ENCODE assay signal across 18 cellular contexts in the genomic region with DNA sequence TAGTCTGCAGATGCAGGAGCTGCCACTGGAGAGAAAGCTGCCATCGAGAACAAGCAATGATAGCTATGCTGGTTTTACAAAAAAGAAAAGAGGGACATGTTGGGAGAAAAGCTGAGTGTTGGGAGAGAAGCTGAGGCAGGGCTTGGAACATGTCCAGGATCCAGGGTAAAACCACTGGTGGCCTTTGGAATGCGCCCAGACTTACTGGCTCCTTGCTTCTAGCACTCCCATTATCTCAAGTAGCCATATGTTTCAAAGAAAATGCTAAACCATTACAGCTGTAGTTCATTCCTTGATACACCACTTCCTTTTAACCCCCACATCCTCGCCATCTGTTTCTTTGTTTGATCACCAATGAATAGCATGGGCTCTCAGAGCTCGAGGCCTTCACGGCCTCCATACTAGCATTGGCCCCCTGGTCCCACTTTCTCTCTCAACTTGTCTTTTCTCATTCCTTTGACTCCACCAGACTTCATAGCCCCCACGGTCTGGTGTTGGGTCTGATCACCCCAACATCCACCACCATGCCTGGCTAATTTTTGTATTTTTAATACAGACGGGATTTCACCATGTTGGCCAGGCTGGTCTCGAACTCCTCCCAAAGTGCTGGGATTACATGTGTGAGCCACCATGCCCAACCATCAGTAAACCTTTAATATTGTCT.
DNase-seq lines count a peak whose midpoint lies in the region; TF ChIP-seq lines count a peak whose summit lies in the region.
"Had no signal": no experiment of that assay in that cellular context is flagged by ENCODE, and none has a peak within 500 bp of the region (broad histone marks: within the 10 kb centered on the region; RNA-seq: fewer than 3 reads in every experiment).

No MANE protein-coding gene starts in this region.

- H3K27me3 ChIP-seq in subcutaneous abdominal adipose tissue (ENCODE audit: control insufficient read depth in 5 of 5, insufficient read depth in 4 of 5, low read length in 5 of 5) (no peaks in the 10 kb centered on the region), tibial artery (no peaks in the 10 kb centered on the region)
- H3K27me3 ChIP-seq: MG63 had no signal

- intact Hi-C loops in tibial artery (cut with DNase I; ENCODE audit: low total_unique reads), result no loop called here

- H3K4me3 ChIP-seq in SK-N-MC (no peak overlapping the region), subcutaneous abdominal adipose tissue (ENCODE audit: low read depth in 1 of 5, low read length in 5 of 5) (peak overlapping the region in 1 of 5 donors; percentile 21), tibial artery (no peak overlapping the region)
- H3K4me3 ChIP-seq: MG63 had no signal

- TF ChIP-seq CTCF in tibial artery (IDR thresholded peaks at IDR 0.05), result no peak

- DNase-seq in NCI-H82 (lab: John Stamatoyannopoulos, UW), result peak; percentile 15
- no peak for DNase-seq in NCI-H82 treated with DMSO at 0.1 percent for 48 hours (lab: John Stamatoyannopoulos, UW; ENCODE audit: unreplicated experiment)
- peak; percentile 97 for DNase-seq in NCI-H1694 treated with DMSO at 0.1 percent for 48 hours (lab: John Stamatoyannopoulos, UW)
- DNase-seq in SK-N-MC (ENCODE audit: low read depth, low spot score), result no peak
- DNase-seq in COLO829 (ENCODE audit: low spot score), result no peak
- DNase-seq in tibial artery, result no peak
- DNase-seq in anterior cingulate cortex (lab: John Stamatoyannopoulos, UW), result no peak
- DNase-seq: C1 segment of cervical spinal cord; MG63; NCI-H1092; NCI-H146; NCI-H2107; NCI-H526; NK-92 treated with Interleukin-12 subunit alpha and Interleukin-12 subunit beta, amount 100 ng/mL, for 24 hours; OCI-M1; RPMI8226; SIG-M5 had no signal

- H3K4me1 ChIP-seq in subcutaneous abdominal adipose tissue (ENCODE audit: control insufficient read depth in 5 of 5, insufficient read depth in 5 of 5, low read length in 5 of 5) (peaks cover 8 to 48% (median 45%) of the 10 kb centered on the region in 5 donors), tibial artery (peaks cover 0 to 27% (median 7%) of the 10 kb centered on the region in 4 donors)

- H3K36me3 ChIP-seq in SK-N-MC (ENCODE audit: insufficient read depth, low read length) (no peaks in the 10 kb centered on the region), subcutaneous abdominal adipose tissue (ENCODE audit: control insufficient read depth in 5 of 5, insufficient read depth in 5 of 5, low read length in 5 of 5) (no peaks in the 10 kb centered on the region), tibial artery (no peaks in the 10 kb centered on the region)
- H3K36me3 ChIP-seq: MG63 had no signal

- H3K27ac ChIP-seq in SK-N-MC (peak overlapping the region; percentile 91), subcutaneous abdominal adipose tissue (ENCODE audit: low read depth, low read length) (peak overlapping the region; percentile 90), tibial artery (no peak overlapping the region)

- no peak overlapping the region for H3K9ac ChIP-seq in SK-N-MC (ENCODE audit: insufficient read length)
- H3K9ac ChIP-seq in subcutaneous abdominal adipose tissue (ENCODE audit: low read length in 5 of 5), result no peak overlapping the region

- H3K9me3 ChIP-seq in SK-N-MC (ENCODE audit: low read depth, low read length) (no peaks in the 10 kb centered on the region), subcutaneous abdominal adipose tissue (ENCODE audit: control insufficient read depth in 5 of 5, low read length in 5 of 5) (peaks cover 0 to 19% (median 14%) of the 10 kb centered on the region in 5 donors), tibial artery (peaks cover 0 to 12% (median 8%) of the 10 kb centered on the region in 3 donors)

Comparison
In these comparisons a context has a peak if more than half of its experiments do, and no peak if none do; other contexts are left out.
1. DNase-seq: peak in NCI-H82 (single experiment) and NCI-H1694 treated with DMSO at 0.1 percent for 48 hours (single experiment); none in NCI-H82 treated with DMSO at 0.1 percent for 48 hours (single experiment), SK-N-MC (single experiment), COLO829 (single experiment), tibial artery (0 of 2) and anterior cingulate cortex (0 of 58).
2. H3K27ac ChIP-seq: peak in SK-N-MC (single experiment) and subcutaneous abdominal adipose tissue (single experiment); none in tibial artery (0 of 2).